ENCODE assay signal across 8 cellular contexts in genomic region chr1:229342902-229343587, GRCh38. TPM values are rescaled to one million over a fixed set of nuclear protein-coding genes. Genes with fewer than 3 reads are reported as not detected.
DNase-seq lines count a peak whose midpoint lies in the region; ATAC-seq and TF ChIP-seq lines count a peak whose summit lies in the region.

CCSAP (minus strand) TSS chr1:229343047; CDS start chr1:229342465, 582 bp downstream.

- CTCF ChIA-PET in MCF 10A (lab: Yijun Ruan, JAX) = interaction anchor here (0.7 to 1.7 kb wide), 4 partner anchors 11 to 110 kb away, joined by 3 to 6 read pairs (median 5); no protein-coding TSS in a partner anchor

- POLR2A ChIA-PET in MCF 10A (lab: Yijun Ruan, JAX) = interaction anchor here (0.7 to 4.1 kb wide), 18 partner anchors 15 to 696 kb away, joined by 3 to 56 read pairs (median 4); partner anchors contain the start of genes NUP133 and RAB4A

- intact Hi-C loops in MCF 10A (cut with micrococcal nuclease) = loop anchor here (5.0 to 10.0 kb wide), 3 partner anchors 71 to 109 kb away; partner anchors contain the start of gene RAB4A

- no TSS peak for BruUV-seq in MCF 10A (replicated peaks; lab: Mats Ljungman, UMichigan)

- H3K9me3 ChIP-seq in ES-I3 (ENCODE audit: control insufficient read depth, insufficient read depth, low read length) (no peaks in the 10 kb centered on the region; the same call in 1 of the 2 replicates), iPS-20b (ENCODE audit: insufficient read depth, low read depth, low read length) (no peaks in the 10 kb centered on the region)

- peak within 1 kb of the TSS; percentile 88 for H3K27ac Mint-ChIP-seq in T-helper 2 cell treated with Interferon-gamma antibody and Interleukin-4, amounts not matched to agents 5 μg/mL and 100 μg/mL, for 36 hours
- peak within 1 kb of the TSS; percentile 80 for H3K27ac Mint-ChIP-seq in MCF 10A (ENCODE audit: low read depth, unreplicated experiment)

- peaks cover 40% of the 10 kb centered on the region for H3K27me3 ChIP-seq in iPS-20b (ENCODE audit: insufficient read depth, low read length)

- peak within 1 kb of the TSS; percentile 96 for H3K4me3 Mint-ChIP-seq in T-helper 2 cell treated with Interferon-gamma antibody and Interleukin-4, amounts not matched to agents 5 μg/mL and 100 μg/mL, for 36 hours
- peak within 1 kb of the TSS; percentile 89 for H3K4me3 Mint-ChIP-seq in MCF 10A (ENCODE audit: unreplicated experiment)

- H3K9me3 Mint-ChIP-seq in T-helper 2 cell treated with Interferon-gamma antibody and Interleukin-4, amounts not matched to agents 5 μg/mL and 100 μg/mL, for 36 hours = peaks cover 8% of the 10 kb centered on the region
- H3K9me3 Mint-ChIP-seq in MCF 10A (ENCODE audit: unreplicated experiment) = no peaks in the 10 kb centered on the region

- H3K27ac ChIP-seq in iPS-20b (ENCODE audit: low read length) (no peak within 1 kb of the TSS), skin epidermis (peak within 1 kb of the TSS; percentile 61 to 95 (median 87))

- peak; percentile 41 for ATAC-seq in GM21529 (IDR thresholded peaks at IDR 0.05; ENCODE audit: unreplicated experiment)

- peaks cover 4% of the 10 kb centered on the region for H3K4me1 ChIP-seq in ES-I3 (ENCODE audit: insufficient read depth, low read length)
- no peaks in the 10 kb centered on the region for H3K4me1 ChIP-seq in iPS-20b (ENCODE audit: insufficient read depth, low read length)

- H3K36me3 ChIP-seq in ES-I3 (ENCODE audit: insufficient read depth, low read length) = no peaks in the 10 kb centered on the region
- no peaks in the 10 kb centered on the region for H3K36me3 ChIP-seq in iPS-20b (ENCODE audit: insufficient read depth, low read depth, low read length)

- H3K36me3 Mint-ChIP-seq in T-helper 2 cell treated with Interferon-gamma antibody and Interleukin-4, amounts not matched to agents 5 μg/mL and 100 μg/mL, for 36 hours (ENCODE audit: low read depth) = peaks cover 17% of the 10 kb centered on the region
- peaks cover 6% of the 10 kb centered on the region for H3K36me3 Mint-ChIP-seq in MCF 10A (ENCODE audit: insufficient read depth, unreplicated experiment)

- DNase-seq in HuH-7.5 (ENCODE audit: low spot score) (peak; percentile 34), MCF 10A (ENCODE audit: unreplicated experiment) (peak; percentile 52), amniotic stem cell (lab: John Stamatoyannopoulos, UW) (no peak)
- peak; percentile 61 for DNase-seq in T-helper 2 cell treated with Interferon-gamma antibody and Interleukin-4, amounts not matched to agents 5 μg/mL and 100 μg/mL, for 36 hours (ENCODE audit: low spot score)

- H3K9ac ChIP-seq in ES-I3 (ENCODE audit: low read depth, low read length) (peak within 1 kb of the TSS; percentile 79), iPS-20b (ENCODE audit: low read depth, low read length) (peak within 1 kb of the TSS; percentile 59; the same call in 1 of the 2 replicates)

- no peak for TF ChIP-seq CTCF in MCF 10A (IDR thresholded peaks at IDR 0.05; ENCODE audit: unreplicated experiment)

- peak within 1 kb of the TSS; percentile 73 for H3K4me3 ChIP-seq in iPS-20b (ENCODE audit: low read length)
- H3K4me3 ChIP-seq in skin epidermis = peak within 1 kb of the TSS; percentile 61 to 98 (median 86)

- peaks cover 20% of the 10 kb centered on the region for H3K27me3 Mint-ChIP-seq in T-helper 2 cell treated with Interferon-gamma antibody and Interleukin-4, amounts not matched to agents 5 μg/mL and 100 μg/mL, for 36 hours (ENCODE audit: low read depth)
- peaks cover 24% of the 10 kb centered on the region for H3K27me3 Mint-ChIP-seq in MCF 10A (ENCODE audit: insufficient read depth, unreplicated experiment)

- H3K4me1 Mint-ChIP-seq in T-helper 2 cell treated with Interferon-gamma antibody and Interleukin-4, amounts not matched to agents 5 μg/mL and 100 μg/mL, for 36 hours (ENCODE audit: low read depth) = peaks cover 36% of the 10 kb centered on the region
- peaks cover 28% of the 10 kb centered on the region for H3K4me1 Mint-ChIP-seq in MCF 10A (ENCODE audit: insufficient read depth, unreplicated experiment)

RNA-seq across cellular contexts. Expression of gene CCSAP, which starts in this region (rescaled TPM):
- 11.3 and 13.2 TPM in 2 replicates for total RNA-seq in MCF 10A (2022)
